ENCODE assay signal across 8 cellular contexts in genomic region chr6:69383627-69384026, GRCh38.
"Had no signal": no experiment of that assay in that cellular context is flagged by ENCODE, and none has a peak within 500 bp of the region (broad histone marks: within the 10 kb centered on the region; RNA-seq: fewer than 3 reads in every experiment).

No MANE protein-coding gene starts in this region.

- H3K4me1 ChIP-seq: HAP-1 had no signal

- FAIRE-seq: HepG2 had no signal

- H3K4me3 ChIP-seq: GM23248, HAP-1 had no signal

- H3K36me3 Mint-ChIP-seq: IgD-negative memory B cell had no signal

- H3K4me3 Mint-ChIP-seq: HFFc6, IgD-negative memory B cell had no signal

- H3K4me1 Mint-ChIP-seq: IgD-negative memory B cell had no signal

- H3K36me3 ChIP-seq: HAP-1 had no signal

- H3K27ac Mint-ChIP-seq: HFFc6, IgD-negative memory B cell had no signal

- DNase-seq: GM23248, H7, HFFc6, KBM-7 had no signal

- H3K9me3 ChIP-seq: HAP-1 had no signal

- H2AFZ ChIP-seq: GM23248 had no signal

- H3K27ac ChIP-seq: GM23248, HL-60 had no signal

- H3K9ac ChIP-seq: GM23248 had no signal

- H3K27me3 Mint-ChIP-seq: IgD-negative memory B cell had no signal
